In the genomic region with DNA sequence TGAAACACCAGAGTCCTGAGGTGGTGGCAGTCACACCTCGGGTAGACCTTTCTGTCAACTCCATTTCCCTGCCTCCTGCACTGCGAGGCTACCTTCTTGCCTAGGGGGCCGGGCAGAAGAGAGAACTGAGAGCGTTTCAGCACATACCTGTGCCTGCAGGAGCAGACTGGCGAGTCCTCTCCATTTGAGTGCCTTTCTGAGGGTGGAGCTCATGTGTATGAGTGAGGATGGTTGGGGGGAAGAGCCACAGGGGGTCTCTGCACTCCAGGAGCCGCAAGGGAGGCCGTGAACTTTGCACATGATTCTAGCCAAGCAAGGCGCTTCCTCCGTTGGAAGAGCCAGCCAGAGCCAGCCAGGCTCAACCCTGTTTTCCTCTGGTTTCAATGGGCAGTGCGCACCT, we compare ENCODE assay signal across 22 cellular contexts. TPM values are rescaled to one million over a fixed set of nuclear protein-coding genes. Genes with fewer than 3 reads are reported as not detected.
DNase-seq lines count a peak whose midpoint lies in the region; ATAC-seq and TF ChIP-seq lines count a peak whose summit lies in the region.
"Had no signal": no experiment of that assay in that cellular context is flagged by ENCODE, and none has a peak within 500 bp of the region (broad histone marks: within the 10 kb centered on the region; RNA-seq: fewer than 3 reads in every experiment).

No MANE protein-coding gene starts in this region.

- H3F3A ChIP-seq in GM23338 (replicated peaks; ENCODE audit: low read depth) = no peaks in the 10 kb centered on the region; the same call in 1 of the 2 replicates

- peaks cover 15% of the 10 kb centered on the region for H3K27me3 Mint-ChIP-seq in GM23338 (ENCODE audit: insufficient read depth, low read depth, poor library complexity)
- H3K27me3 Mint-ChIP-seq in mesothelial cell of epicardium (ENCODE audit: low read depth) = peaks cover 6% of the 10 kb centered on the region

- no peak for TF ChIP-seq CTCF in GM23338 (conservative IDR thresholded peaks at IDR 0.05; ENCODE audit: low read depth in 2 of 2)
- no peak for TF ChIP-seq CTCF in OCI-LY3 (IDR thresholded peaks at IDR 0.05; ENCODE audit: low read depth, low read length)
- no peak for TF ChIP-seq CTCF in mesothelial cell of epicardium (IDR thresholded peaks at IDR 0.05; ENCODE audit: unreplicated experiment)

- no peak overlapping the region for H3K4me3 Mint-ChIP-seq in GM23338
- H3K4me3 Mint-ChIP-seq in mesothelial cell of epicardium = no peak overlapping the region
- H3K4me3 Mint-ChIP-seq: T-cell had no signal

- H2AFZ ChIP-seq in GM23338 (no peak overlapping the region), OCI-LY3 (ENCODE audit: low read depth, low read length) (no peak overlapping the region), mesenchymal stem cell (ENCODE audit: low read depth, low read length) (no peak overlapping the region)

- H4K91ac ChIP-seq in mesenchymal stem cell (ENCODE audit: low read length) = no peak overlapping the region

- no peaks in the 10 kb centered on the region; the same call in 1 of the 3 replicates for H3K9me3 Mint-ChIP-seq in GM23338
- H3K9me3 Mint-ChIP-seq in mesothelial cell of epicardium = peaks cover 21% of the 10 kb centered on the region

- H3K9me2 ChIP-seq in GM23338 (ENCODE audit: insufficient read depth) = no peaks in the 10 kb centered on the region

- H3K36me3 ChIP-seq in BLaER1 (no peaks in the 10 kb centered on the region), GM23338 (ENCODE audit: insufficient read depth) (no peaks in the 10 kb centered on the region), OCI-LY3 (replicated peaks; ENCODE audit: low read depth, low read length) (peaks cover 6% of the 10 kb centered on the region), mesenchymal stem cell (ENCODE audit: control insufficient read depth in 1 of 2, insufficient read depth in 2 of 2, low read depth in 1 of 2, low read length in 2 of 2) (no peaks in the 10 kb centered on the region)
- H3K36me3 ChIP-seq: Peyer's patch, SJCRH30 had no signal

- no peak overlapping the region for H2AK5ac ChIP-seq in mesenchymal stem cell (ENCODE audit: low read length, severe bottlenecking)

- H3K27me3 ChIP-seq in BLaER1 (no peaks in the 10 kb centered on the region), GM23338 (ENCODE audit: insufficient read depth) (no peaks in the 10 kb centered on the region), OCI-LY3 (ENCODE audit: low read depth, low read length) (no peaks in the 10 kb centered on the region), mesenchymal stem cell (ENCODE audit: control insufficient read depth in 1 of 2, insufficient read depth in 1 of 2, low read length in 2 of 2) (peaks cover 0 to 21% of the 10 kb centered on the region in 2 experiments)
- H3K27me3 ChIP-seq: Peyer's patch, SJCRH30 had no signal

- H3K4me2 ChIP-seq in BLaER1 = peak overlapping the region; percentile 85
- no peak overlapping the region for H3K4me2 ChIP-seq in GM23338
- 0 out of 2 replicates have a peak overlapping the region, but pooled peaks have one; percentile 6 for H3K4me2 ChIP-seq in OCI-LY3 (ENCODE audit: low read length)
- H3K4me2 ChIP-seq in mesenchymal stem cell (ENCODE audit: low read length, poor library complexity, severe bottlenecking) = no peak overlapping the region

- no peak overlapping the region for H3K23ac ChIP-seq in mesenchymal stem cell (ENCODE audit: low read length in 2 of 2)

- H4K20me1 ChIP-seq in BLaER1 (no peaks in the 10 kb centered on the region), GM23338 (replicated peaks; ENCODE audit: insufficient read depth) (no peaks in the 10 kb centered on the region), OCI-LY3 (ENCODE audit: insufficient read depth, low read length) (no peaks in the 10 kb centered on the region)

- ATAC-seq in GM23338 = peak; percentile 64
- ATAC-seq: T-cell had no signal

- H3K27ac Mint-ChIP-seq in GM23338 = 0 out of 2 replicates have a peak overlapping the region, but pooled peaks have one; percentile 11
- no peak overlapping the region for H3K27ac Mint-ChIP-seq in mesothelial cell of epicardium
- H3K27ac Mint-ChIP-seq: CD4-positive, CD25-positive, alpha-beta regulatory T cell; T-cell had no signal

- H3K9ac ChIP-seq in BLaER1 (0 out of 2 replicates have a peak overlapping the region, but pooled peaks have one; percentile 9), OCI-LY3 (ENCODE audit: low read length) (no peak overlapping the region), mesenchymal stem cell (ENCODE audit: low read length) (no peak overlapping the region)

- 62% methylated on average over 10 of the region's 10 CpGs for WGBS in mesenchymal stem cell

- H2BK12ac ChIP-seq in mesenchymal stem cell (ENCODE audit: low read length in 2 of 2) = no peak overlapping the region

- H3K79me1 ChIP-seq in mesenchymal stem cell (replicated peaks; ENCODE audit: low read length, poor library complexity, severe bottlenecking) = no peaks in the 10 kb centered on the region

- H3K79me2 ChIP-seq in GM23338 (replicated peaks; ENCODE audit: insufficient read depth) (peaks cover 27% of the 10 kb centered on the region), OCI-LY3 (ENCODE audit: low read length) (no peaks in the 10 kb centered on the region)

- no peak overlapping the region for H2BK120ac ChIP-seq in mesenchymal stem cell (ENCODE audit: low read depth, low read length)

- no peak overlapping the region for H3K18ac ChIP-seq in mesenchymal stem cell (ENCODE audit: low read depth in 1 of 2, low read length in 2 of 2)

- no peak for DNase-seq in GM23338 (ENCODE audit: low spot score)
- DNase-seq in islet precursor cell = peak; percentile 46
- DNase-seq in mesothelial cell of epicardium (ENCODE audit: low spot score in 2 of 2, unreplicated experiment in 2 of 2) = no peak
- no peak for DNase-seq in mesenchymal stem cell
- DNase-seq in putamen (ENCODE audit: low spot score) = no peak
- DNase-seq: CD4-positive, CD25-positive, alpha-beta regulatory T cell; EL; GOT3; NCI-H1105; NCI-H146; NCI-H2029; NCI-H345; NCI-H524; NCI-H774; NK-92 treated with Interleukin-12 subunit alpha and Interleukin-12 subunit beta, amount 100 ng/mL, for 24 hours; Peyer's patch; T-cell had no signal

- H3K4me1 ChIP-seq in BLaER1 (peaks cover 44% of the 10 kb centered on the region), GM23338 (ENCODE audit: insufficient read depth) (peaks cover 16% of the 10 kb centered on the region), OCI-LY3 (ENCODE audit: low read length) (peaks cover 64% of the 10 kb centered on the region), mesenchymal stem cell (ENCODE audit: control insufficient read depth, insufficient read depth, low read depth, low read length) (no peaks in the 10 kb centered on the region)
- H3K4me1 ChIP-seq: Peyer's patch had no signal

- H4K8ac ChIP-seq in mesenchymal stem cell (ENCODE audit: low read length) = no peak overlapping the region

- H2BK15ac ChIP-seq in mesenchymal stem cell (ENCODE audit: low read depth, poor library complexity, severe bottlenecking) = no peak overlapping the region

- H3K14ac ChIP-seq in mesenchymal stem cell (ENCODE audit: low read length in 2 of 2) = no peak overlapping the region

- H3K27ac ChIP-seq in BLaER1 (0 out of 2 replicates have a peak overlapping the region, but pooled peaks have one; percentile 35), GM23338 (ENCODE audit: low read depth) (no peak overlapping the region), OCI-LY3 (ENCODE audit: low read length) (no peak overlapping the region), mesenchymal stem cell (ENCODE audit: low read length, poor library complexity, severe bottlenecking) (no peak overlapping the region)
- H3K27ac ChIP-seq: Peyer's patch, SJCRH30 had no signal

- H3K4ac ChIP-seq in mesenchymal stem cell (ENCODE audit: low read depth in 1 of 2, low read length in 2 of 2) = no peak overlapping the region

- H3K36me3 Mint-ChIP-seq in GM23338 (ENCODE audit: low read depth) (peaks cover 3% of the 10 kb centered on the region; the same call in 1 of the 3 replicates), mesothelial cell of epicardium (peaks cover 8% of the 10 kb centered on the region)

- no peak overlapping the region for H3K4me3 ChIP-seq in BLaER1
- H3K4me3 ChIP-seq in GM23338 = no peak overlapping the region
- H3K4me3 ChIP-seq in OCI-LY3 (ENCODE audit: low read length) = no peak overlapping the region
- no peak overlapping the region for H3K4me3 ChIP-seq in mesenchymal stem cell (ENCODE audit: insufficient read depth in 1 of 2, low read depth in 1 of 2, low read length in 2 of 2)
- H3K4me3 ChIP-seq: Peyer's patch, SJCRH30 had no signal

- H3K4me1 Mint-ChIP-seq in GM23338 = peaks cover 35% of the 10 kb centered on the region
- H3K4me1 Mint-ChIP-seq in mesothelial cell of epicardium = peaks cover 15% of the 10 kb centered on the region

- H2BK5ac ChIP-seq in mesenchymal stem cell (ENCODE audit: low read depth, low read length, poor library complexity, severe bottlenecking) = no peak overlapping the region

- H3K9me3 ChIP-seq in BLaER1 (peaks cover 22% of the 10 kb centered on the region), OCI-LY3 (ENCODE audit: insufficient read depth, low read length) (peaks cover 9% of the 10 kb centered on the region; the same call in 1 of the 2 replicates), mesenchymal stem cell (ENCODE audit: control insufficient read depth, low read length) (peaks cover 2% of the 10 kb centered on the region)
- H3K9me3 ChIP-seq: Peyer's patch had no signal

TF ChIP-seq in GM23338, 12 proteins besides CTCF, POLR2A, EP300 and RAD21 (continues in another document):
- no peak for TF ChIP-seq ZNF331 (CRISPR knock-in tag; IDR thresholded peaks at IDR 0.05; ENCODE audit: low read depth)
- no peak for TF ChIP-seq POLR2AphosphoS5 (IDR thresholded peaks at IDR 0.05; ENCODE audit: low read depth)
- TF ChIP-seq JUNB (IDR thresholded peaks at IDR 0.05; ENCODE audit: unreplicated experiment) = no peak

RNA-seq across cellular contexts. Expression of a gene that starts 31.0 kb away (rescaled TPM):
- 208 and 224 TPM in 2 replicates for total RNA-seq in GM23338 (2014; rRNA removed; shearing (Covaris generic))
- polyA plus RNA-seq in GM23338 (2016; fragmentation: Nextera tagmentation; extraction: Ambion mirVana) = 70.1 and 75.6 TPM in 2 replicates
- 393 to 412 TPM (median 404 TPM) in 3 replicates for total RNA-seq in mesothelial cell of epicardium
- polyA plus RNA-seq in mesenchymal stem cell (2013, experiment 1 of 2) = 42.1 TPM
- polyA plus RNA-seq in mesenchymal stem cell (2013, experiment 2 of 2) = 38.2 TPM
- total RNA-seq: HT-29, OCI-LY7 had no signal

Comparison
In these comparisons a context has a peak if more than half of its experiments do, and no peak if none do; other contexts are left out.
1. H3K4me2 ChIP-seq: peak in BLaER1 (single experiment) and OCI-LY3 (single experiment); none in GM23338 (single experiment) and mesenchymal stem cell (single experiment).